ENCODE assay signal across 13 cellular contexts in the genomic region with DNA sequence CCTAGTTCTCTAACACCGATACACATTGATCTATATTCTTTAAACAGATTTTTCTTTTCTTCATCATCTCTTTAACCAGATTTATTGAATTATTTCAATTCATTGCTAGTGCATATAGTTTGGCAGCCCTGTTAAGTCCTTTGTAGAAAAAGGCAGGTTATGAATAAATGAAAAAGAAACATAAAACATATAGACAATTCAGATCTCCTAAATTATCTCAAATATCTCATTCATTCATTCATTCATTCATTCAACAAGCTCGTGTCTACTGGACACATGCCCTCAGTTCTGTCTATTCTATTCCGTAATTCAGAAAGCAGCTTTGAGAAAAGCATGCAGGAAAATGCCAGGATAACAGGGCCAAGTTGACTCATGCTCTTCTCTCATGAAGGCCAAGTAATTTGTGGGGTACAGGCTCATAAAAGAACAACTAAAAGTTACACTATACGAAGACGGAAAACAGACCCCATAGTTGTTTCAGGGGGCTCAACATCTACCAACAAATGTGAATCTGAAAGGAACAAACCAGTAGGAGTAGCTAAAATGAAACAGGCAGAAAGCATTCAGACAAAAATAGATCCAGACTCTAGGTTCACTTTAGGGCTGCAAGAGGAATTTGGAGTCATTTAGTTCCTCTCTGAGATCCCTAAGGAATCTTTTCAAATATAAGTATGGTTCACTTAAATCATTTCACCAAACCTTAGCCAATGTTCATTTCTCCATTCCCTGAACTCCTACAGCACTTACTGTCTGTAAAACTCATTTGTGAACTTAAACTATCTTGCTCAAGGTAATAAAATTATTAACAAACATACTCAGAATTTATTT. TPM values are rescaled to one million over a fixed set of nuclear protein-coding genes. Genes with fewer than 3 reads are reported as not detected.
DNase-seq lines count a peak whose midpoint lies in the region; ATAC-seq, FAIRE-seq and TF ChIP-seq lines count a peak whose summit lies in the region.
"Had no signal": no experiment of that assay in that cellular context is flagged by ENCODE, and none has a peak within 500 bp of the region (broad histone marks: within the 10 kb centered on the region; RNA-seq: fewer than 3 reads in every experiment).

No MANE protein-coding gene starts in this region.

- TF ChIP-seq CTCF in D721Med (IDR thresholded peaks at IDR 0.05; ENCODE audit: insufficient read depth, missing control alignments) (no peak), HFFc6 (IDR thresholded peaks at IDR 0.05) (no peak)

- FAIRE-seq in D721Med (lab: Jason Lieb, UNC), result peak; percentile 53

- DNase-seq in D721Med (ENCODE audit: insufficient read length, low spot score) (no peak), HFFc6 (peak; percentile 23), myocyte (ENCODE audit: low read depth) (peak; percentile 31), Ammon's horn (ENCODE audit: low spot score) (no peak), SKM-1 (lab: John Stamatoyannopoulos, UW; ENCODE audit: unreplicated experiment) (no peak), foreskin melanocyte (no peak)
- no peak for DNase-seq in central memory CD8-positive, alpha-beta T cell (ENCODE audit: low spot score in 2 of 2)
- DNase-seq: activated CD8-positive, alpha-beta memory T cell treated with anti-CD3 and anti-CD28 coated beads for 24 hours; activated gamma-delta T cell; CD8-positive, alpha-beta memory T cell; effector memory CD4-positive, alpha-beta T cell; NCI-H1694 treated with DMSO at 0.1 percent for 48 hours had no signal

- peak overlapping the region; percentile 64 for H3K27ac Mint-ChIP-seq in HFFc6
- H3K27ac Mint-ChIP-seq in central memory CD8-positive, alpha-beta T cell (ENCODE audit: low read depth), result peak overlapping the region; percentile 4

- no peak for ATAC-seq in central memory CD8-positive, alpha-beta T cell (replicated peaks; ENCODE audit: extremely low read depth, poor library complexity, severe bottlenecking)
- no peak for ATAC-seq in HG03097 (IDR thresholded peaks at IDR 0.05; ENCODE audit: low FRiP score, unreplicated experiment)

- no peaks in the 10 kb centered on the region; the same call in 1 of the 2 replicates for H3K27me3 Mint-ChIP-seq in HFFc6 (ENCODE audit: insufficient read depth)
- H3K27me3 Mint-ChIP-seq in central memory CD8-positive, alpha-beta T cell, result no peaks in the 10 kb centered on the region
- H3K27me3 Mint-ChIP-seq: CD8-positive, alpha-beta memory T cell had no signal

- H3K4me1 Mint-ChIP-seq in HFFc6 (ENCODE audit: low read depth), result peaks cover 44% of the 10 kb centered on the region
- peaks cover 74% of the 10 kb centered on the region for H3K4me1 Mint-ChIP-seq in central memory CD8-positive, alpha-beta T cell

- peak overlapping the region; percentile 67 for H3K4me3 Mint-ChIP-seq in HFFc6
- H3K4me3 Mint-ChIP-seq in central memory CD8-positive, alpha-beta T cell, result no peak overlapping the region
- H3K4me3 Mint-ChIP-seq: CD8-positive, alpha-beta memory T cell had no signal

- no peaks in the 10 kb centered on the region for H3K9me3 Mint-ChIP-seq in HFFc6
- H3K9me3 Mint-ChIP-seq in central memory CD8-positive, alpha-beta T cell, result no peaks in the 10 kb centered on the region
- H3K9me3 Mint-ChIP-seq: CD8-positive, alpha-beta memory T cell had no signal

- peaks cover 23% of the 10 kb centered on the region for H3K36me3 Mint-ChIP-seq in HFFc6 (ENCODE audit: low read depth)
- H3K36me3 Mint-ChIP-seq in central memory CD8-positive, alpha-beta T cell (ENCODE audit: insufficient read depth), result peaks cover 14% of the 10 kb centered on the region

RNA-seq across cellular contexts. Expression of a gene that starts 7.5 kb away (rescaled TPM):
- 10 to 100 TPM; 41.4 to 51.4 (median 47.5) TPM for total RNA-seq in HFFc6 (2021; fragmentation: NEBNext Ultra II Directional; extraction: Animal tissue kit (Norgen Biotek cat#: 25700))
- total RNA-seq in myocyte, result 33.4 and 43.3 TPM in 2 replicates
- 11.1 TPM for polyA plus RNA-seq in myocyte (2012)

Comparison
In these comparisons a context has a peak if more than half of its experiments do, and no peak if none do; other contexts are left out.
1. DNase-seq: peak in HFFc6 (single experiment) and myocyte (single experiment); none in D721Med (single experiment), central memory CD8-positive, alpha-beta T cell (0 of 2), Ammon's horn (single experiment), SKM-1 (single experiment) and foreskin melanocyte (single experiment).